ENCODE assay signal across 1 cellular context in genomic region chr16:8814095-8814806, GRCh38.
TF ChIP-seq lines count a peak whose summit lies in the region.

No MANE protein-coding gene starts in this region.

TF ChIP-seq in HepG2, 621 proteins besides CTCF, POLR2A, EP300 and RAD21:
- TF ChIP-seq SNAI1 (CRISPR knock-in tag; IDR thresholded peaks at IDR 0.05; ENCODE audit: borderline replicate concordance) = no peak
- no peak for TF ChIP-seq TARDBP (CRISPR knock-in tag; IDR thresholded peaks at IDR 0.05)
- TF ChIP-seq ZNF614 (CRISPR knock-in tag; IDR thresholded peaks at IDR 0.05; ENCODE audit: borderline replicate concordance) = no peak
- no peak for TF ChIP-seq ATF7-NPFF (CRISPR knock-in tag; IDR thresholded peaks at IDR 0.05; ENCODE audit: low read depth)
- no peak for TF ChIP-seq BRF2 (CRISPR knock-in tag; IDR thresholded peaks at IDR 0.05)
- 0 out of 2 replicates have a peak, but pooled peaks have one; percentile 43 for TF ChIP-seq PAF1 (CRISPR knock-in tag; IDR thresholded peaks at IDR 0.05)
- no peak for TF ChIP-seq ZNF788 (CRISPR knock-in tag; IDR thresholded peaks at IDR 0.05; ENCODE audit: borderline replicate concordance)
- peak; percentile 81 for TF ChIP-seq RBM22 (optimal IDR thresholded peaks at IDR 0.05; ENCODE audit: low read length)
- no peak for TF ChIP-seq SRSF4 (IDR thresholded peaks at IDR 0.05; ENCODE audit: low read depth, low read length, poor library complexity, severe bottlenecking)
- TF ChIP-seq TAF15 (IDR thresholded peaks at IDR 0.05; ENCODE audit: low read depth, low read length, poor library complexity, severe bottlenecking) = no peak
- TF ChIP-seq SP140L (CRISPR knock-in tag; IDR thresholded peaks at IDR 0.05; ENCODE audit: borderline replicate concordance) = no peak
- TF ChIP-seq GABPA (IDR thresholded peaks at IDR 0.05; ENCODE audit: low read depth, low read length) = no peak
- no peak for TF ChIP-seq GABPA (CRISPR knock-in tag; IDR thresholded peaks at IDR 0.05; ENCODE audit: low read depth)
- no peak for TF ChIP-seq NAIF1 (CRISPR knock-in tag; IDR thresholded peaks at IDR 0.05; ENCODE audit: borderline replicate concordance)
- no peak for TF ChIP-seq MLXIP (CRISPR knock-in tag; IDR thresholded peaks at IDR 0.05; ENCODE audit: borderline replicate concordance)
- no peak for TF ChIP-seq TCF12 (IDR thresholded peaks at IDR 0.05)
- no peak for TF ChIP-seq TCF12 (CRISPR knock-in tag; IDR thresholded peaks at IDR 0.05)
- no peak for TF ChIP-seq PLSCR1 (CRISPR knock-in tag; IDR thresholded peaks at IDR 0.05; ENCODE audit: borderline replicate concordance)
- TF ChIP-seq KDM3A (CRISPR knock-in tag; IDR thresholded peaks at IDR 0.05; ENCODE audit: low read depth) = no peak
- no peak for TF ChIP-seq TFAP4 (IDR thresholded peaks at IDR 0.05; ENCODE audit: borderline replicate concordance, low read depth)
- TF ChIP-seq RFX3 (CRISPR knock-in tag; IDR thresholded peaks at IDR 0.05) = no peak
- TF ChIP-seq POLR2AphosphoS5 (IDR thresholded peaks at IDR 0.05; ENCODE audit: low read depth, low read length) = peak; percentile 31
- TF ChIP-seq ZBTB26 (CRISPR knock-in tag; IDR thresholded peaks at IDR 0.05; ENCODE audit: borderline replicate concordance) = no peak
- TF ChIP-seq SIX4 (CRISPR knock-in tag; IDR thresholded peaks at IDR 0.05) = no peak
- no peak for TF ChIP-seq ZBTB3 (CRISPR knock-in tag; IDR thresholded peaks at IDR 0.05; ENCODE audit: borderline replicate concordance, low read depth)
- no peak for TF ChIP-seq YEATS2 (CRISPR knock-in tag; IDR thresholded peaks at IDR 0.05; ENCODE audit: borderline replicate concordance)
- TF ChIP-seq ZNF678 (CRISPR knock-in tag; IDR thresholded peaks at IDR 0.05) = no peak
- no peak for TF ChIP-seq LCORL (IDR thresholded peaks at IDR 0.05)
- TF ChIP-seq LCORL (CRISPR knock-in tag; IDR thresholded peaks at IDR 0.05) = no peak
- 0 out of 2 replicates have a peak, but pooled peaks have one; percentile 41 for TF ChIP-seq RBFOX2 (IDR thresholded peaks at IDR 0.05; ENCODE audit: low read depth, low read length)
- TF ChIP-seq ZNF260 (CRISPR knock-in tag; IDR thresholded peaks at IDR 0.05; ENCODE audit: borderline replicate concordance, low read depth) = no peak
- TF ChIP-seq AGO2 (optimal IDR thresholded peaks at IDR 0.05; ENCODE audit: low read depth, low read length) = peak; percentile 48
